19 cellular contexts compared by ENCODE assay signal in the genomic region with DNA sequence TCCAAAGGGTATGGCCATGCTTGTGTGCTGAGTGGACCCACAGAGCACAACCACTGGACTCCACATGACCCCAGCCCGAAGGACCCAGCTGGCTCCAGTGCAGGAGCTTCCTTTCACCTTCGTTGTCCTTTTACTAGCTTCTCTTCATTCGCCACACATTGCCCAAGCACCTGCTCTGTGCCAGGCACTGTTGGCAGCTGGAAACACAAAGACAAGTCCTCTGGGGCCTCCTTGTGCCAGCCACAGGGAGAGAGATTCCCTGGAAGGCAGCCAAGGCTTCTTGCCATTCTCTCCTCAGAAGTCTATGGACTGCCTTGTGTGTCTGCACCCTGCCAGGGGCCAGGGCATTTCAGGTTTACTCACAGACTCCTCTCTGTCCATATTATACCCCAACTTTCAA. TPM values are rescaled to one million over a fixed set of nuclear protein-coding genes. Genes with fewer than 3 reads are reported as not detected.
DNase-seq lines count a peak whose midpoint lies in the region; ATAC-seq, FAIRE-seq and TF ChIP-seq lines count a peak whose summit lies in the region.
"Had no signal": no experiment of that assay in that cellular context is flagged by ENCODE, and none has a peak within 500 bp of the region (broad histone marks: within the 10 kb centered on the region; RNA-seq: fewer than 3 reads in every experiment).

No MANE protein-coding gene starts in this region.

- no peaks in the 10 kb centered on the region for H3K4me1 Mint-ChIP-seq in stimulated activated effector memory CD8-positive, alpha-beta T cell treated with anti-CD3 and anti-CD28 coated beads, Interleukin-12 subunit alpha, Interleukin-12 subunit beta, amount 100 ng/mL, for 72 hours

- H3K4me1 ChIP-seq in PC-3 (ENCODE audit: insufficient read depth, low read length) = no peaks in the 10 kb centered on the region
- H3K4me1 ChIP-seq: foreskin keratinocyte, tibial nerve had no signal

- CTCF ChIA-PET in PC-3 (lab: Charles Lee) = no interaction called here

- H3K9me2 ChIP-seq in PC-3 (replicated peaks; ENCODE audit: low read length) = no peaks in the 10 kb centered on the region

- intact Hi-C loops in PC-3 (cut with micrococcal nuclease) = no loop called here

- no peak overlapping the region for H3K27ac Mint-ChIP-seq in stimulated activated effector memory CD8-positive, alpha-beta T cell treated with anti-CD3 and anti-CD28 coated beads, Interleukin-12 subunit alpha, Interleukin-12 subunit beta, amount 100 ng/mL, for 72 hours

- no TSS peak for BruUV-seq in PC-3 (replicated peaks; lab: Mats Ljungman, UMichigan)

- H3K9ac ChIP-seq in PC-3 (ENCODE audit: low read length) = no peak overlapping the region

- TF ChIP-seq CTCF in PC-3 (conservative IDR thresholded peaks at IDR 0.05; ENCODE audit: low read depth, low read length) = no peak

- DNase-seq in DMS153 (lab: John Stamatoyannopoulos, UW) (peak; percentile 84), NCI-H1436 treated with DMSO at 0.1 percent for 48 hours (lab: John Stamatoyannopoulos, UW) (peak; percentile 79), NCI-H69 (lab: John Stamatoyannopoulos, UW) (peak; percentile 92), nucleus accumbens (lab: John Stamatoyannopoulos, UW) (peak in 36 of 56 donors; percentile 3 to 62 (median 26)), PC-3 (no peak), urothelium cell line (ENCODE audit: low spot score) (no peak)
- DNase-seq in stimulated activated effector memory CD8-positive, alpha-beta T cell treated with anti-CD3 and anti-CD28 coated beads, Interleukin-12 subunit alpha, Interleukin-12 subunit beta, amount 100 ng/mL, for 72 hours (ENCODE audit: low spot score in 2 of 2) = no peak
- DNase-seq: activated CD4-positive, alpha-beta T cell treated with anti-CD3 and anti-CD28 coated beads, Interleukin-2, amount 50 U/mL, for 4 hours; AML-193; foreskin keratinocyte; IMR-90; mesenchymal stem cell had no signal

- FAIRE-seq in urothelium cell line (lab: Jason Lieb, UNC) = no peak
- FAIRE-seq: H1, islet of Langerhans, TTC549 had no signal

- H3K9me3 ChIP-seq in PC-3 (ENCODE audit: low read length) = no peaks in the 10 kb centered on the region
- H3K9me3 ChIP-seq: tibial nerve had no signal

- H3K4me3 Mint-ChIP-seq in stimulated activated effector memory CD8-positive, alpha-beta T cell treated with anti-CD3 and anti-CD28 coated beads, Interleukin-12 subunit alpha, Interleukin-12 subunit beta, amount 100 ng/mL, for 72 hours = no peak overlapping the region

- H2AFZ ChIP-seq in PC-3 (ENCODE audit: low read length) = no peak overlapping the region

- no peaks in the 10 kb centered on the region for H3K9me3 Mint-ChIP-seq in stimulated activated effector memory CD8-positive, alpha-beta T cell treated with anti-CD3 and anti-CD28 coated beads, Interleukin-12 subunit alpha, Interleukin-12 subunit beta, amount 100 ng/mL, for 72 hours

- H3K36me3 Mint-ChIP-seq in stimulated activated effector memory CD8-positive, alpha-beta T cell treated with anti-CD3 and anti-CD28 coated beads, Interleukin-12 subunit alpha, Interleukin-12 subunit beta, amount 100 ng/mL, for 72 hours = no peaks in the 10 kb centered on the region

- H3K79me2 ChIP-seq in PC-3 (ENCODE audit: low read length) = no peaks in the 10 kb centered on the region

- no peak overlapping the region for H3K4me2 ChIP-seq in PC-3 (ENCODE audit: low read length)

- no peak overlapping the region for H3K27ac ChIP-seq in PC-3 (ENCODE audit: low read length)
- H3K27ac ChIP-seq: foreskin keratinocyte, SK-N-MC, tibial nerve had no signal

- ATAC-seq in PC-3 (no peak), HG03378 (IDR thresholded peaks at IDR 0.05; ENCODE audit: unreplicated experiment) (no peak)
- ATAC-seq in stimulated activated effector memory CD8-positive, alpha-beta T cell treated with anti-CD3 and anti-CD28 coated beads, Interleukin-12 subunit alpha, Interleukin-12 subunit beta, amount 100 ng/mL, for 72 hours = no peak
- ATAC-seq: foreskin keratinocyte, right cardiac atrium had no signal

- POLR2A ChIA-PET in PC-3 (lab: Charles Lee; ENCODE audit: unreplicated experiment) = no interaction called here

- no peaks in the 10 kb centered on the region for H4K20me1 ChIP-seq in PC-3 (ENCODE audit: low read length)

- H3K36me3 ChIP-seq in PC-3 (ENCODE audit: low read depth, low read length) = no peaks in the 10 kb centered on the region
- H3K36me3 ChIP-seq: tibial nerve had no signal

- no peak overlapping the region for H3K4me3 ChIP-seq in PC-3 (ENCODE audit: low read length)
- H3K4me3 ChIP-seq: SK-N-MC, tibial nerve had no signal

- H3F3A ChIP-seq in PC-3 (ENCODE audit: low read length, unreplicated experiment) = no peaks in the 10 kb centered on the region

- peaks cover 9% of the 10 kb centered on the region for H3K27me3 ChIP-seq in PC-3 (ENCODE audit: low read length)
- H3K27me3 ChIP-seq: foreskin keratinocyte had no signal

RNA-seq across cellular contexts. Expression of a gene that starts 57.0 kb away (rescaled TPM):
- total RNA-seq in PC-3 (2014; rRNA removed) = 0.36 TPM in 1 of 2 replicates, not detected in the other
- total RNA-seq: IMR-90 had no signal

Comparison
In these comparisons a context has a peak if more than half of its experiments do, and no peak if none do; other contexts are left out.
1. DNase-seq: peak in DMS153 (single experiment), NCI-H1436 treated with DMSO at 0.1 percent for 48 hours (single experiment), NCI-H69 (single experiment) and nucleus accumbens (36 of 56); none in PC-3 (single experiment), stimulated activated effector memory CD8-positive, alpha-beta T cell treated with anti-CD3 and anti-CD28 coated beads, Interleukin-12 subunit alpha, Interleukin-12 subunit beta, amount 100 ng/mL, for 72 hours (0 of 2) and urothelium cell line (single experiment).